Comparison of ENCODE assay signal across 1 cellular context in the genomic region with DNA sequence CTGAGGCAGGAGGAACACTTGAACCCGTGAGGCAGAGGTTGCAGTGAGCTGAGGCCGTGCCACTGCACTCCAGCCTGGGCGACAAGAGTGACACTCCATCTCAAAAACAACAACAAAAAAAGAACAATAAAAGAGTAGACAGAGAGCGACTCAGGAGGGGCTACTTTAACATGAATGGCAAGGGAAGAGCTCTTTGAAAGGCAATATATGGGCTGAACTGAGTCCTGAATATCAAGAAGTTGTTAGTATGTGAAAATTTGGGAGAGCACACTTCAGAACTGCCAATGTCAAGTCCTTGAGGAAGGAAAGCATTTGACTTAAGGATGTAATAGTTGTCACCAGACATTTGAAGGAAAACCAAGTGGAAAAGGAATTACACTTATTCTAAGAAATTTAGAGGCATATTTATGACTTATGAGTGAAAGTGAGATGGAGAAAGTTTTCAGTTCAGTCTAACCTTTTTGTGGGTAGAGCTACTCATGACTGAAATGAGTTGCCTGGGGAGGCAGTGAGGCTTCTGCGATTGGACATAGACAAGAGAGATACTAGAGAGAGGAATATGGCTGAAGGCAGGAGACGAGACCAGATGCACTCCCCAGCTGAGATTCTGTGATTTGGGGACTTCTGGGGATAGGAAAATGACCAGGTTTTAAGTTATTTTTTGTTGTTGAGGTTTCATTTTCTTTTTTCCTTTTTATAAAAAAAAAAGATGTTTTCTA.
TF ChIP-seq lines count a peak whose summit lies in the region.

No MANE protein-coding gene starts in this region.

TF ChIP-seq in WTC11, 78 proteins besides CTCF, POLR2A, EP300 and RAD21 (continued from another document):
- TF ChIP-seq, protein P1, sequence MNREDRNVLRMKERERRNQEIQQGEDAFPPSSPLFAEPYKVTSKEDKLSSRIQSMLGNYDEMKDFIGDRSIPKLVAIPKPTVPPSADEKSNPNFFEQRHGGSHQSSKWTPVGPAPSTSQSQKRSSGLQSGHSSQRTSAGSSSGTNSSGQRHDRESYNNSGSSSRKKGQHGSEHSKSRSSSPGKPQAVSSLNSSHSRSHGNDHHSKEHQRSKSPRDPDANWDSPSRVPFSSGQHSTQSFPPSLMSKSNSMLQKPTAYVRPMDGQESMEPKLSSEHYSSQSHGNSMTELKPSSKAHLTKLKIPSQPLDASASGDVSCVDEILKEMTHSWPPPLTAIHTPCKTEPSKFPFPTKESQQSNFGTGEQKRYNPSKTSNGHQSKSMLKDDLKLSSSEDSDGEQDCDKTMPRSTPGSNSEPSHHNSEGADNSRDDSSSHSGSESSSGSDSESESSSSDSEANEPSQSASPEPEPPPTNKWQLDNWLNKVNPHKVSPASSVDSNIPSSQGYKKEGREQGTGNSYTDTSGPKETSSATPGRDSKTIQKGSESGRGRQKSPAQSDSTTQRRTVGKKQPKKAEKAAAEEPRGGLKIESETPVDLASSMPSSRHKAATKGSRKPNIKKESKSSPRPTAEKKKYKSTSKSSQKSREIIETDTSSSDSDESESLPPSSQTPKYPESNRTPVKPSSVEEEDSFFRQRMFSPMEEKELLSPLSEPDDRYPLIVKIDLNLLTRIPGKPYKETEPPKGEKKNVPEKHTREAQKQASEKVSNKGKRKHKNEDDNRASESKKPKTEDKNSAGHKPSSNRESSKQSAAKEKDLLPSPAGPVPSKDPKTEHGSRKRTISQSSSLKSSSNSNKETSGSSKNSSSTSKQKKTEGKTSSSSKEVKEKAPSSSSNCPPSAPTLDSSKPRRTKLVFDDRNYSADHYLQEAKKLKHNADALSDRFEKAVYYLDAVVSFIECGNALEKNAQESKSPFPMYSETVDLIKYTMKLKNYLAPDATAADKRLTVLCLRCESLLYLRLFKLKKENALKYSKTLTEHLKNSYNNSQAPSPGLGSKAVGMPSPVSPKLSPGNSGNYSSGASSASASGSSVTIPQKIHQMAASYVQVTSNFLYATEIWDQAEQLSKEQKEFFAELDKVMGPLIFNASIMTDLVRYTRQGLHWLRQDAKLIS (CRISPR knock-in tag; IDR thresholded peaks at IDR 0.05; ENCODE audit: borderline replicate concordance), result no peak
- TF ChIP-seq FOXK1 (CRISPR knock-in tag; IDR thresholded peaks at IDR 0.05), result no peak
- TF ChIP-seq CBFB (CRISPR knock-in tag; IDR thresholded peaks at IDR 0.05; ENCODE audit: low read depth), result no peak
- TF ChIP-seq, protein P2, sequence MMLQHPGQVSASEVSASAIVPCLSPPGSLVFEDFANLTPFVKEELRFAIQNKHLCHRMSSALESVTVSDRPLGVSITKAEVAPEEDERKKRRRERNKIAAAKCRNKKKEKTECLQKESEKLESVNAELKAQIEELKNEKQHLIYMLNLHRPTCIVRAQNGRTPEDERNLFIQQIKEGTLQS (CRISPR knock-in tag; conservative IDR thresholded peaks at IDR 0.05), result no peak
- no peak for TF ChIP-seq NR1H2 (CRISPR knock-in tag; IDR thresholded peaks at IDR 0.05)
